ENCODE assay signal across 24 cellular contexts in the genomic region with DNA sequence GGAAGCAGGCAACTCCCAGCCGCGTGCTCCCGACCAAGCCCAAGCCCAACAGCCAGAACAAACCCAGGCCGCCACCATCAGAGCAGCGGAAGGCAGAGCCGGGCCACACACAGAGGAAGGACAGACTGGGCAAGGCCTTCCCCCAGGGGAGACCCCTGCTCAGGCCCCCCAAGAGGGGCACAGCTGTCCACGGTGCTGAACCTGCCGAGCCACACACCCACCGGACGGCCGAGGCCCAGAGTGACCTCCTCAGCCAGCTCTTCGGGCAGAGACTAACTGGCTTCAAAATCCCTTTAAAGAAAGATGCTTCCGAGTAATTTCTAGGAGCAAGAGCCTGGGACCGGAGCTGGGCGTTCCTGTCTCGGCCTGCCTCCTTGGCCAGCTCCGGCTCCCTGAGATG. TPM values are rescaled to one million over a fixed set of nuclear protein-coding genes. Genes with fewer than 3 reads are reported as not detected.
"Had no signal": no experiment of that assay in that cellular context is flagged by ENCODE, and none has a peak within 500 bp of the region (broad histone marks: within the 10 kb centered on the region; RNA-seq: fewer than 3 reads in every experiment).

No MANE protein-coding gene starts in this region.

- H3K4me1 ChIP-seq: SJCRH30 had no signal

- H3K27me3 ChIP-seq: SJCRH30 had no signal

- H3K9ac ChIP-seq: KMS-11 had no signal

- H3K27me3 Mint-ChIP-seq: T-cell had no signal

- FAIRE-seq: HTR-8/SVneo had no signal

- H3K36me3 ChIP-seq: SJCRH30 had no signal

- H3K27ac Mint-ChIP-seq: T-cell had no signal

- ATAC-seq: Panc1, PC-3, Right ventricle myocardium inferior, T-cell had no signal

- H3K4me3 Mint-ChIP-seq: T-cell had no signal

- H3K9me3 ChIP-seq: SJCRH30 had no signal

- H3K4me3 ChIP-seq: SJCRH30 had no signal

- H3K4me2 ChIP-seq: KMS-11 had no signal

- H3K27ac ChIP-seq: HL-60, KMS-11, SJCRH30 had no signal

- H3K9me3 Mint-ChIP-seq: T-cell had no signal

- DNase-seq: Kasumi-1, MM.1S, NCI-H1092 treated with DMSO at 0.1 percent for 48 hours, NCI-H1436, NCI-H187, NCI-H2029, NCI-H2081 treated with DMSO at 0.1 percent for 48 hours, NCI-H2171, NCI-H226, NCI-H446, NCI-H510A, NCI-H524 treated with DMSO at 0.1 percent for 48 hours, NCI-H69, NCI-H774, PC-3, SHP77 treated with DMSO at 0.1 percent for 48 hours, SJCRH30, SW 1271, T-cell had no signal

- H3K36me3 Mint-ChIP-seq: T-cell had no signal

RNA-seq across cellular contexts. Expression of a gene that starts 56.3 kb away (rescaled TPM):
- total RNA-seq: SJCRH30 had no signal
